Comparison of ENCODE assay signal across 9 cellular contexts in the genomic region with DNA sequence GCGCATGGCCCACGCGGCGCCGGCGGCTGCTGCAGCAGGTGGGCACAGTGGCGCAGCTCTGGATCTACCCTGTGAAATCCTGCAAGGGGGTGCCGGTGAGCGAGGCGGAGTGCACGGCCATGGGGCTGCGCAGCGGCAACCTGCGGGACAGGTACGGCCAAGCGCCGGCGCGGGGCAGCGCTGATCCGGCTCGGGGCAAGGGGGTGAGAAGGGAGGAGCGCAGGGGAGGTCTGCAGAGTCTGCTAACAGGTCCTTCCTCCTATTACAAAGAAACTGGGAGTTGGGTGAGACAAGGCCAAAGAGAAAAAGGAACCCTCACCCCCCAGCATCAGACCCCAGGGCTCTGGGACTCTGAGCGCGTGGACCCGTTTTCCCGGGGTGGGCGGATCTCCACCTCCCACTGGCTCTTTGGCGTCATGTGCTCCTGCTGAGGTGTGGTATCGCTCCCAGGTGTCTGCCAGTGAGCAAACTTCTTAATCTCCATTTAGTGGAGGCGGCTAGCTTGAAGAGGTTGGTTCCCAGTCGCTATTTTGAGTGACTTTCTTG. TPM values are rescaled to one million over a fixed set of nuclear protein-coding genes. Genes with fewer than 3 reads are reported as not detected.
DNase-seq lines count a peak whose midpoint lies in the region; ATAC-seq and TF ChIP-seq lines count a peak whose summit lies in the region.
"Had no signal": no experiment of that assay in that cellular context is flagged by ENCODE, and none has a peak within 500 bp of the region (broad histone marks: within the 10 kb centered on the region; RNA-seq: fewer than 3 reads in every experiment).

No MANE protein-coding gene starts in this region.

- H3K27ac ChIP-seq in neutrophil, result peak overlapping the region; percentile 83

- DNase-seq in NCI-H82 (lab: John Stamatoyannopoulos, UW), result peak; percentile 64
- DNase-seq in NCI-H82 treated with DMSO at 0.1 percent for 48 hours (lab: John Stamatoyannopoulos, UW; ENCODE audit: unreplicated experiment), result no peak
- DNase-seq in NOMO-1 treated with dmso at 0.1 percent for 144 hours (lab: John Stamatoyannopoulos, UW; ENCODE audit: unreplicated experiment), result peak; percentile 30
- no peak for DNase-seq in fibroblast of the aortic adventitia (ENCODE audit: low read depth)
- no peak for DNase-seq in cortex of kidney (lab: John Stamatoyannopoulos, UW)
- DNase-seq: CD4-positive, CD25-positive, alpha-beta regulatory T cell had no signal

- ATAC-seq in HG03108 (IDR thresholded peaks at IDR 0.05; ENCODE audit: unreplicated experiment) (peak; percentile 16), HG03521 (IDR thresholded peaks at IDR 0.05; ENCODE audit: unreplicated experiment) (no peak)

- peak overlapping the region; percentile 49 for H3K4me3 ChIP-seq in fibroblast of the aortic adventitia (ENCODE audit: low read depth, low read length)
- H3K4me3 ChIP-seq in neutrophil (ENCODE audit: low read depth in 1 of 2, low read length in 1 of 2), result peak overlapping the region; percentile 71 to 77

- no peaks in the 10 kb centered on the region for H3K36me3 ChIP-seq in neutrophil

- H3K4me1 ChIP-seq in neutrophil (ENCODE audit: control insufficient read depth in 1 of 2, insufficient read depth in 1 of 2, low read depth in 1 of 2, low read length in 1 of 2), result peaks cover 71 to 73% of the 10 kb centered on the region in 2 experiments

- TF ChIP-seq CTCF in fibroblast of the aortic adventitia (IDR thresholded peaks at IDR 0.05; ENCODE audit: insufficient read depth, low read length), result no peak
- TF ChIP-seq CTCF in neutrophil (IDR thresholded peaks at IDR 0.05), result no peak

- no peaks in the 10 kb centered on the region for H3K9me3 ChIP-seq in neutrophil

- H3K27me3 ChIP-seq in neutrophil, result no peaks in the 10 kb centered on the region

RNA-seq across cellular contexts. Expression of a gene that starts 0.4 kb away (rescaled TPM):
- total RNA-seq in fibroblast of the aortic adventitia (ENCODE audit: low replicate concordance), result 0.72 and 4.3 TPM in 2 replicates
- total RNA-seq: CD4-positive, CD25-positive, alpha-beta regulatory T cell had no signal

RNA-seq across cellular contexts. Expression of a gene that starts 39.0 kb away (rescaled TPM):
- total RNA-seq in fibroblast of the aortic adventitia (ENCODE audit: low replicate concordance), result 2.0 and 12.0 TPM in 2 replicates
- total RNA-seq: CD4-positive, CD25-positive, alpha-beta regulatory T cell had no signal

Comparison
In these comparisons a context has a peak if more than half of its experiments do, and no peak if none do; other contexts are left out.
1. DNase-seq: peak in NCI-H82 (single experiment) and NOMO-1 treated with dmso at 0.1 percent for 144 hours (single experiment); none in NCI-H82 treated with DMSO at 0.1 percent for 48 hours (single experiment), fibroblast of the aortic adventitia (single experiment) and cortex of kidney (single experiment).